ENCODE assay signal across 8 cellular contexts in genomic region chr20:31861346-31862156, GRCh38. TPM values are rescaled to one million over a fixed set of nuclear protein-coding genes. Genes with fewer than 3 reads are reported as not detected.
DNase-seq lines count a peak whose midpoint lies in the region; ATAC-seq lines count a peak whose summit lies in the region.

No MANE protein-coding gene starts in this region.

- H3K36me3 Mint-ChIP-seq in activated CD8-positive, alpha-beta memory T cell treated with anti-CD3 and anti-CD28 coated beads, Interleukin-2, amount 10 ng/mL, durations not matched to agents 7 days and 5 days = no peaks in the 10 kb centered on the region
- H3K36me3 Mint-ChIP-seq in naive B cell = no peaks in the 10 kb centered on the region

- H3K27ac Mint-ChIP-seq in activated CD8-positive, alpha-beta memory T cell treated with anti-CD3 and anti-CD28 coated beads, Interleukin-2, amount 10 ng/mL, durations not matched to agents 7 days and 5 days = no peak overlapping the region
- H3K27ac Mint-ChIP-seq in naive B cell = no peak overlapping the region

- H3K9me3 Mint-ChIP-seq in activated CD8-positive, alpha-beta memory T cell treated with anti-CD3 and anti-CD28 coated beads, Interleukin-2, amount 10 ng/mL, durations not matched to agents 7 days and 5 days (ENCODE audit: low read depth) = no peaks in the 10 kb centered on the region
- no peaks in the 10 kb centered on the region for H3K9me3 Mint-ChIP-seq in naive B cell

- CTCF ChIA-PET in activated CD8-positive, alpha-beta memory T cell treated with anti-CD3 and anti-CD28 coated beads, Interleukin-2, amount 10 ng/mL, durations not matched to agents 7 days and 5 days (lab: Charles Lee) = interaction anchor here (0.7 to 4.4 kb wide), 4 partner anchors 9 to 91 kb away, joined by 3 to 18 read pairs (median 8); partner anchors contain the start of gene PDRG1

- DNase-seq in D341Med (ENCODE audit: low spot score) = peak; percentile 94
- peak; percentile 87 for DNase-seq in NCI-H748 (lab: John Stamatoyannopoulos, UW; ENCODE audit: unreplicated experiment)
- peak; percentile 80 for DNase-seq in activated CD8-positive, alpha-beta memory T cell treated with anti-CD3 and anti-CD28 coated beads, Interleukin-2, amount 10 ng/mL, durations not matched to agents 7 days and 5 days
- DNase-seq in epidermal melanocyte (ENCODE audit: insufficient read length, low spot score) = peak; percentile 86
- DNase-seq in naive B cell = peak; percentile 63
- DNase-seq in stimulated activated CD8-positive, alpha-beta memory T cell treated with anti-CD3 and anti-CD28 coated beads, Interleukin-7, amount 100 ng/mL, for 48 hours (ENCODE audit: extremely low read depth in 1 of 2, low read depth in 1 of 2) = peak; percentile 39 to 61

- peak overlapping the region; percentile 4 for H3K4me3 Mint-ChIP-seq in activated CD8-positive, alpha-beta memory T cell treated with anti-CD3 and anti-CD28 coated beads, Interleukin-2, amount 10 ng/mL, durations not matched to agents 7 days and 5 days
- peak overlapping the region; percentile 66 to 91 (median 81) for H3K4me3 Mint-ChIP-seq in naive B cell

- peaks cover 34% of the 10 kb centered on the region for H3K27me3 Mint-ChIP-seq in activated CD8-positive, alpha-beta memory T cell treated with anti-CD3 and anti-CD28 coated beads, Interleukin-2, amount 10 ng/mL, durations not matched to agents 7 days and 5 days
- H3K27me3 Mint-ChIP-seq in naive B cell = peaks cover 4 to 15% (median 5%) of the 10 kb centered on the region in 3 donors

- H3K4me1 Mint-ChIP-seq in activated CD8-positive, alpha-beta memory T cell treated with anti-CD3 and anti-CD28 coated beads, Interleukin-2, amount 10 ng/mL, durations not matched to agents 7 days and 5 days = peaks cover 8% of the 10 kb centered on the region
- peaks cover 14 to 26% (median 24%) of the 10 kb centered on the region in 3 donors for H3K4me1 Mint-ChIP-seq in naive B cell

- peak; percentile 61 for ATAC-seq in HG03103 (IDR thresholded peaks at IDR 0.05; ENCODE audit: low read depth, unreplicated experiment)
- ATAC-seq in activated CD8-positive, alpha-beta memory T cell treated with anti-CD3 and anti-CD28 coated beads, Interleukin-2, amount 10 ng/mL, durations not matched to agents 7 days and 5 days = peak; percentile 94
- ATAC-seq in naive B cell (ENCODE audit: low read depth in 2 of 2) = peak; percentile 79 to 82
- no peak for ATAC-seq in HG03039 (IDR thresholded peaks at IDR 0.05; ENCODE audit: unreplicated experiment)

RNA-seq across cellular contexts. Expression of gene DUSP15, which starts 8.8 kb away (rescaled TPM):
- not detected for total RNA-seq in activated CD8-positive, alpha-beta memory T cell treated with anti-CD3 and anti-CD28 coated beads, Interleukin-2, amount 10 ng/mL, durations not matched to agents 7 days and 5 days
- polyA plus RNA-seq in naive B cell (ENCODE audit: low read depth in 6 of 6) = 1 to 10 TPM in 1 of 6 donors, not detected in 5; 1.7 TPM

RNA-seq across cellular contexts. Expression of gene TTLL9, which starts 8.9 kb away (rescaled TPM):
- not detected for total RNA-seq in activated CD8-positive, alpha-beta memory T cell treated with anti-CD3 and anti-CD28 coated beads, Interleukin-2, amount 10 ng/mL, durations not matched to agents 7 days and 5 days
- under 1 TPM in 3 of 6 donors, not detected in 3; 0.09 to 0.43 (median 0.21) TPM for polyA plus RNA-seq in naive B cell (ENCODE audit: low read depth in 6 of 6)

RNA-seq across cellular contexts. Expression of gene FOXS1, which starts 16.1 kb away (rescaled TPM):
- not detected for total RNA-seq in activated CD8-positive, alpha-beta memory T cell treated with anti-CD3 and anti-CD28 coated beads, Interleukin-2, amount 10 ng/mL, durations not matched to agents 7 days and 5 days
- not detected for polyA plus RNA-seq in naive B cell (ENCODE audit: low read depth in 6 of 6)

RNA-seq across cellular contexts. Expression of gene MYLK2, which starts 42.4 kb away (rescaled TPM):
- 1 to 10 TPM in 1 of 2 experiments, under 1 TPM in 1; 0.42 to 1.2 TPM for total RNA-seq in activated CD8-positive, alpha-beta memory T cell treated with anti-CD3 and anti-CD28 coated beads, Interleukin-2, amount 10 ng/mL, durations not matched to agents 7 days and 5 days
- not detected for polyA plus RNA-seq in naive B cell (ENCODE audit: low read depth in 6 of 6)
